Comparison of ENCODE assay signal across 24 cellular contexts in the genomic region with DNA sequence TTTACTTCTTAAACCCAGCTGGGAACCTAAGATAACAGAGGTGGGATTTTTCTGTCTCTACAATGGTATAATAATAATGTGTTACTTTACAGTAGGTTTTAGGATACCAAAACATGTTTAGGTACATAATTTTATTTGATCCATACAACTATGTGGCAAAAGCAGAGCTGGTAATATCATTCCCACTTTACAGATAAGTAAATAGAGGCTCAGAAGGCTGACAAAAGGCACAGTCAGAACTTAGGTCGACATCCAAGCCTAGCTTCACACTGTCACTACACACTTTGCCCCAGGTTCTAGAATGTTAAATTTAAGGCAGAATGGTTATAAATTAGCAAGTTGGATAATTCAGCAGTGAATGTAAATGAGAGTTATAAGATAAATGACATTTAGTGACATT.
"Had no signal": no experiment of that assay in that cellular context is flagged by ENCODE, and none has a peak within 500 bp of the region (broad histone marks: within the 10 kb centered on the region; RNA-seq: fewer than 3 reads in every experiment).

No MANE protein-coding gene starts in this region.

- H3K36me3 ChIP-seq: esophagus muscularis mucosa, gastroesophageal sphincter, heart left ventricle, left ventricle myocardium inferior, lower lobe of right lung had no signal

- H3K79me2 ChIP-seq: hepatocyte had no signal

- H3K4me3 ChIP-seq: coronary artery, dorsolateral prefrontal cortex, esophagus muscularis mucosa, gastroesophageal sphincter, heart left ventricle, hepatocyte, left ventricle myocardium inferior, lower lobe of right lung, mucosa of descending colon had no signal

- H2AFZ ChIP-seq: hepatocyte had no signal

- H3K4me3 Mint-ChIP-seq: immature natural killer cell, mesothelial cell of epicardium, naive B cell had no signal

- H3K4me1 Mint-ChIP-seq: immature natural killer cell, naive B cell had no signal

- ATAC-seq: foreskin keratinocyte, gastroesophageal sphincter, heart left ventricle, left colon, left lobe of liver, lower lobe of right lung, mucosa of descending colon had no signal

- DNase-seq: dermis blood vessel endothelial cell; dorsolateral prefrontal cortex; effector CD4-positive, alpha-beta T cell; effector memory CD4-positive, alpha-beta T cell; foreskin keratinocyte; heart left ventricle; immature natural killer cell; islet precursor cell; kidney; kidney glomerular epithelial cell; left colon; left ventricle myocardium inferior; lower lobe of right lung; mesenchymal stem cell; mucosa of descending colon; naive B cell had no signal

- H3K4me2 ChIP-seq: hepatocyte had no signal

- H3K27ac ChIP-seq: coronary artery, dorsolateral prefrontal cortex, esophagus muscularis mucosa, foreskin keratinocyte, gastroesophageal sphincter, heart left ventricle, hepatocyte, left ventricle myocardium inferior, lower lobe of right lung had no signal

- H3K36me3 Mint-ChIP-seq: immature natural killer cell, mesothelial cell of epicardium, naive B cell had no signal

- FAIRE-seq: colon, endothelial cell of umbilical vein, kidney had no signal

- H3K27me3 ChIP-seq: esophagus muscularis mucosa, foreskin keratinocyte, gastroesophageal sphincter, heart left ventricle, hepatocyte had no signal

- H3K9me3 Mint-ChIP-seq: mesothelial cell of epicardium, naive B cell had no signal

- H3K9me3 ChIP-seq: esophagus muscularis mucosa, gastroesophageal sphincter, heart left ventricle, left ventricle myocardium inferior, lower lobe of right lung, mucosa of descending colon had no signal

- H3K4me1 ChIP-seq: esophagus muscularis mucosa, foreskin keratinocyte, gastroesophageal sphincter, lower lobe of right lung had no signal

- H3K27ac Mint-ChIP-seq: immature natural killer cell, mesothelial cell of epicardium, naive B cell had no signal
